1 cellular context compared by ENCODE assay signal in genomic region chr6:149014631-149015171, GRCh38.
TF ChIP-seq lines count a peak whose summit lies in the region.

No MANE protein-coding gene starts in this region.

TF ChIP-seq in WTC11, 78 proteins besides CTCF, POLR2A, EP300 and RAD21 (continued from another document):
- TF ChIP-seq E2F5 (CRISPR knock-in tag; IDR thresholded peaks at IDR 0.05) (no peak), SP1 (CRISPR knock-in tag; conservative IDR thresholded peaks at IDR 0.05) (peak; percentile 62; the same call in 1 of the 2 replicates), NR1H2 (CRISPR knock-in tag; IDR thresholded peaks at IDR 0.05) (no peak), MYBL2 (CRISPR knock-in tag; IDR thresholded peaks at IDR 0.05) (peak; percentile 34; the same call in 1 of the 2 replicates), NR3C1 (CRISPR knock-in tag; conservative IDR thresholded peaks at IDR 0.05; ENCODE audit: low read depth) (0 out of 2 replicates have a peak, but pooled peaks have one; percentile 74), ZNF671 (CRISPR knock-in tag; IDR thresholded peaks at IDR 0.05) (peak; percentile 12; the same call in 1 of the 2 replicates), TP53 (CRISPR knock-in tag; IDR thresholded peaks at IDR 0.05) (no peak), ZNF423 (CRISPR knock-in tag; IDR thresholded peaks at IDR 0.05) (peak; percentile 71; the same call in 1 of the 2 replicates), PRRX2 (CRISPR knock-in tag; IDR thresholded peaks at IDR 0.05) (no peak), ZNF416 (CRISPR knock-in tag; IDR thresholded peaks at IDR 0.05) (no peak), CDX4 (CRISPR knock-in tag; IDR thresholded peaks at IDR 0.05; ENCODE audit: borderline replicate concordance) (no peak)
- TF ChIP-seq, protein P1, sequence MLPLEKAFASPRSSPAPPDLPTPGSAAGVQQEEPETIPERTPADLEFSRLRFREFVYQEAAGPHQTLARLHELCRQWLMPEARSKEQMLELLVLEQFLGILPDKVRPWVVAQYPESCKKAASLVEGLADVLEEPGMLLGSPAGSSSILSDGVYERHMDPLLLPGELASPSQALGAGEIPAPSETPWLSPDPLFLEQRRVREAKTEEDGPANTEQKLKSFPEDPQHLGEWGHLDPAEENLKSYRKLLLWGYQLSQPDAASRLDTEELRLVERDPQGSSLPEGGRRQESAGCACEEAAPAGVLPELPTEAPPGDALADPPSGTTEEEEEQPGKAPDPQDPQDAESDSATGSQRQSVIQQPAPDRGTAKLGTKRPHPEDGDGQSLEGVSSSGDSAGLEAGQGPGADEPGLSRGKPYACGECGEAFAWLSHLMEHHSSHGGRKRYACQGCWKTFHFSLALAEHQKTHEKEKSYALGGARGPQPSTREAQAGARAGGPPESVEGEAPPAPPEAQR (CRISPR knock-in tag; IDR thresholded peaks at IDR 0.05) = 0 out of 2 replicates have a peak, but pooled peaks have one; percentile 28
- TF ChIP-seq, protein P2, sequence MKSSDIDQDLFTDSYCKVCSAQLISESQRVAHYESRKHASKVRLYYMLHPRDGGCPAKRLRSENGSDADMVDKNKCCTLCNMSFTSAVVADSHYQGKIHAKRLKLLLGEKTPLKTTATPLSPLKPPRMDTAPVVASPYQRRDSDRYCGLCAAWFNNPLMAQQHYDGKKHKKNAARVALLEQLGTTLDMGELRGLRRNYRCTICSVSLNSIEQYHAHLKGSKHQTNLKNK (CRISPR knock-in tag; IDR thresholded peaks at IDR 0.05) = no peak
- TF ChIP-seq, protein P3, sequence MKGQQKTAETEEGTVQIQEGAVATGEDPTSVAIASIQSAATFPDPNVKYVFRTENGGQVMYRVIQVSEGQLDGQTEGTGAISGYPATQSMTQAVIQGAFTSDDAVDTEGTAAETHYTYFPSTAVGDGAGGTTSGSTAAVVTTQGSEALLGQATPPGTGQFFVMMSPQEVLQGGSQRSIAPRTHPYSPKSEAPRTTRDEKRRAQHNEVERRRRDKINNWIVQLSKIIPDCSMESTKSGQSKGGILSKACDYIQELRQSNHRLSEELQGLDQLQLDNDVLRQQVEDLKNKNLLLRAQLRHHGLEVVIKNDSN (CRISPR knock-in tag; IDR thresholded peaks at IDR 0.05) = peak; percentile 47
TF ChIP-seq in WTC11: peak in this region for 21.
